Comparison of ENCODE assay signal across 1 cellular context in genomic region chr12:92194566-92194965, GRCh38.
TF ChIP-seq lines count a peak whose summit lies in the region.

No MANE protein-coding gene starts in this region.

TF ChIP-seq in GM23338, 12 proteins besides CTCF, POLR2A, EP300 and RAD21 (continued from another document):
- TF ChIP-seq, protein P1, sequence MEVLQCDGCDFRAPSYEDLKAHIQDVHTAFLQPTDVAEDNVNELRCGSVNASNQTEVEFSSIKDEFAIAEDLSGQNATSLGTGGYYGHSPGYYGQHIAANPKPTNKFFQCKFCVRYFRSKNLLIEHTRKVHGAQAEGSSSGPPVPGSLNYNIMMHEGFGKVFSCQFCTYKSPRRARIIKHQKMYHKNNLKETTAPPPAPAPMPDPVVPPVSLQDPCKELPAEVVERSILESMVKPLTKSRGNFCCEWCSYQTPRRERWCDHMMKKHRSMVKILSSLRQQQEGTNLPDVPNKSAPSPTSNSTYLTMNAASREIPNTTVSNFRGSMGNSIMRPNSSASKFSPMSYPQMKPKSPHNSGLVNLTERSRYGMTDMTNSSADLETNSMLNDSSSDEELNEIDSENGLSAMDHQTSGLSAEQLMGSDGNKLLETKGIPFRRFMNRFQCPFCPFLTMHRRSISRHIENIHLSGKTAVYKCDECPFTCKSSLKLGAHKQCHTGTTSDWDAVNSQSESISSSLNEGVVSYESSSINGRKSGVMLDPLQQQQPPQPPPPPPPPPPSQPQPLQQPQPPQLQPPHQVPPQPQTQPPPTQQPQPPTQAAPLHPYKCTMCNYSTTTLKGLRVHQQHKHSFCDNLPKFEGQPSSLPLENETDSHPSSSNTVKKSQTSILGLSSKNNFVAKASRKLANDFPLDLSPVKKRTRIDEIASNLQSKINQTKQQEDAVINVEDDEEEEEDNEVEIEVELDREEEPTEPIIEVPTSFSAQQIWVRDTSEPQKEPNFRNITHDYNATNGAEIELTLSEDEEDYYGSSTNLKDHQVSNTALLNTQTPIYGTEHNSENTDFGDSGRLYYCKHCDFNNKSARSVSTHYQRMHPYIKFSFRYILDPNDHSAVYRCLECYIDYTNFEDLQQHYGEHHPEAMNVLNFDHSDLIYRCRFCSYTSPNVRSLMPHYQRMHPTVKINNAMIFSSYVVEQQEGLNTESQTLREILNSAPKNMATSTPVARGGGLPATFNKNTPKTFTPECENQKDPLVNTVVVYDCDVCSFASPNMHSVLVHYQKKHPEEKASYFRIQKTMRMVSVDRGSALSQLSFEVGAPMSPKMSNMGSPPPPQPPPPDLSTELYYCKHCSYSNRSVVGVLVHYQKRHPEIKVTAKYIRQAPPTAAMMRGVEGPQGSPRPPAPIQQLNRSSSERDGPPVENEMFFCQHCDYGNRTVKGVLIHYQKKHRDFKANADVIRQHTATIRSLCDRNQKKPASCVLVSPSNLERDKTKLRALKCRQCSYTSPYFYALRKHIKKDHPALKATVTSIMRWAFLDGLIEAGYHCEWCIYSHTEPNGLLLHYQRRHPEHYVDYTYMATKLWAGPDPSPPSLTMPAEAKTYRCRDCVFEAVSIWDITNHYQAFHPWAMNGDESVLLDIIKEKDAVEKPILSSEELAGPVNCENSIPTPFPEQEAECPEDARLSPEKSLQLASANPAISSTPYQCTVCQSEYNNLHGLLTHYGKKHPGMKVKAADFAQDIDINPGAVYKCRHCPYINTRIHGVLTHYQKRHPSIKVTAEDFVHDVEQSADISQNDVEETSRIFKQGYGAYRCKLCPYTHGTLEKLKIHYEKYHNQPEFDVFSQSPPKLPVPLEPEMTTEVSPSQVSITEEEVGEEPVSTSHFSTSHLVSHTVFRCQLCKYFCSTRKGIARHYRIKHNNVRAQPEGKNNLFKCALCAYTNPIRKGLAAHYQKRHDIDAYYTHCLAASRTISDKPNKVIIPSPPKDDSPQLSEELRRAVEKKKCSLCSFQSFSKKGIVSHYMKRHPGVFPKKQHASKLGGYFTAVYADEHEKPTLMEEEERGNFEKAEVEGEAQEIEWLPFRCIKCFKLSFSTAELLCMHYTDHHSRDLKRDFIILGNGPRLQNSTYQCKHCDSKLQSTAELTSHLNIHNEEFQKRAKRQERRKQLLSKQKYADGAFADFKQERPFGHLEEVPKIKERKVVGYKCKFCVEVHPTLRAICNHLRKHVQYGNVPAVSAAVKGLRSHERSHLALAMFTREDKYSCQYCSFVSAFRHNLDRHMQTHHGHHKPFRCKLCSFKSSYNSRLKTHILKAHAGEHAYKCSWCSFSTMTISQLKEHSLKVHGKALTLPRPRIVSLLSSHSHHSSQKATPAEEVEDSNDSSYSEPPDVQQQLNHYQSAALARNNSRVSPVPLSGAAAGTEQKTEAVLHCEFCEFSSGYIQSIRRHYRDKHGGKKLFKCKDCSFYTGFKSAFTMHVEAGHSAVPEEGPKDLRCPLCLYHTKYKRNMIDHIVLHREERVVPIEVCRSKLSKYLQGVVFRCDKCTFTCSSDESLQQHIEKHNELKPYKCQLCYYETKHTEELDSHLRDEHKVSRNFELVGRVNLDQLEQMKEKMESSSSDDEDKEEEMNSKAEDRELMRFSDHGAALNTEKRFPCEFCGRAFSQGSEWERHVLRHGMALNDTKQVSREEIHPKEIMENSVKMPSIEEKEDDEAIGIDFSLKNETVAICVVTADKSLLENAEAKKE (CRISPR knock-in tag; IDR thresholded peaks at IDR 0.05), result no peak
- TF ChIP-seq EZH2phosphoT487 (IDR thresholded peaks at IDR 0.05; ENCODE audit: unreplicated experiment), result no peak
